In the genomic region with DNA sequence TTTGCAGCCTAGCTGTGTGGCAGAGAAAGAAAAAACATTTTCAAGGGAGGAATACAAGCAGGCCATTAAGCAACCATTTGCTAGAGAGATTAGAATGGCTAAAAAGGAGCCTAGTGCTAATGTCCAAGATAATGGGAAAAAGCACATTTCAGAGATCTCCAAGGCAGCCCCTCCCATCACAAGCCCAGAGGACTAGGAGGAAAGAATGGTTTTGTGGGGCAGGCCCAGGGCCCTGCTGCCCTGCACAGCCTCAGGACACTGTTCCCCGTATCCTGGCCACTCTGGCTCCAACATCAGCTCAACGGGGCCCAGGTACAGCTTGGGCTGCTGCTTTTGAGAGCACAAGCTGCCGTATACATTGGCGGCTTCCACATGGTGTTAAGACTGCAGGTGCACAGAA, we compare ENCODE assay signal across 32 cellular contexts. TPM values are rescaled to one million over a fixed set of nuclear protein-coding genes. Genes with fewer than 3 reads are reported as not detected.
"Had no signal": no experiment of that assay in that cellular context is flagged by ENCODE, and none has a peak within 500 bp of the region (broad histone marks: within the 10 kb centered on the region; RNA-seq: fewer than 3 reads in every experiment).

No MANE protein-coding gene starts in this region.

- H2AFZ ChIP-seq: neural progenitor cell, parathyroid adenoma had no signal

- FAIRE-seq: small intestine, urothelium cell line had no signal

- H3K9ac ChIP-seq: neural progenitor cell, parathyroid adenoma had no signal

- H3K9me3 ChIP-seq: psoas muscle, suprapubic skin, testis, transverse colon, upper lobe of left lung, vagina had no signal

- H3K27me3 ChIP-seq: ovary, testis had no signal

- ATAC-seq: naive thymus-derived CD4-positive, alpha-beta T cell; natural killer cell; psoas muscle; right cardiac atrium; sciatic nerve; stimulated activated effector memory CD8-positive, alpha-beta T cell treated with anti-CD3 and anti-CD28 coated beads, Interleukin-12 subunit alpha, Interleukin-12 subunit beta, amount 100 ng/mL, for 72 hours; stimulated activated naive B cell treated with anti-CD40 and anti-IgM and Interleukin-4, amounts not matched to agents 10 μg/mL and 1 μg/mL and 100 μg/mL, for 72 hours; stimulated activated naive CD8-positive, alpha-beta T cell treated with anti-CD3 and anti-CD28 coated beads, Interleukin-15, amount 100 ng/mL, for 72 hours; stimulated activated naive CD8-positive, alpha-beta T cell treated with anti-CD3 and anti-CD28 coated beads, Interleukin-15, Interleukin-2, amounts not matched to agents 100 U/mL and 50 U/mL, for 24 hours had no signal

- H3K4me1 ChIP-seq: parathyroid adenoma, testis, vagina had no signal

- H3K4me2 ChIP-seq: neural progenitor cell had no signal

- H3K36me3 ChIP-seq: neural progenitor cell, ovary, suprapubic skin, tibial artery, transverse colon, upper lobe of left lung, vagina had no signal

- DNase-seq: naive thymus-derived CD4-positive, alpha-beta T cell; natural killer cell; occipital lobe; ovary; posterior cingulate gyrus; psoas muscle; right cardiac atrium; small intestine; stimulated activated CD4-positive, alpha-beta T cell treated with anti-CD3 and anti-CD28 coated beads, Interleukin-15, amount 100 ng/mL, for 24 hours; stimulated activated CD4-positive, alpha-beta T cell treated with anti-CD3 and anti-CD28 coated beads, Interleukin-2, amount 100 ng/mL, for 24 hours; stimulated activated CD4-positive, alpha-beta T cell treated with anti-CD3 and anti-CD28 coated beads, Interleukin-2, amount 100 ng/mL, for 48 hours; stimulated activated CD4-positive, alpha-beta T cell treated with anti-CD3 and anti-CD28 coated beads, Interleukin-4, amount 100 ng/mL, for 24 hours; stimulated activated naive B cell treated with anti-CD40 and anti-IgM and Interleukin-4, amounts not matched to agents 10 μg/mL and 1 μg/mL and 100 μg/mL, for 72 hours; stimulated activated naive CD8-positive, alpha-beta T cell treated with anti-CD3 and anti-CD28 coated beads, Interleukin-15, amount 100 ng/mL, for 72 hours; stimulated activated naive CD8-positive, alpha-beta T cell treated with anti-CD3 and anti-CD28 coated beads, Interleukin-15, Interleukin-2, amounts not matched to agents 100 U/mL and 50 U/mL, for 24 hours; substantia nigra; testis; tibial artery; transverse colon; upper lobe of left lung had no signal

- H3K27ac ChIP-seq: neural progenitor cell, ovary, parathyroid adenoma, psoas muscle, suprapubic skin, testis, tibial artery, transverse colon, upper lobe of left lung, vagina had no signal

- H3K79me2 ChIP-seq: parathyroid adenoma had no signal

- H3K4me3 ChIP-seq: neural progenitor cell, ovary, psoas muscle, suprapubic skin, testis, tibial artery, transverse colon, upper lobe of left lung, vagina had no signal

RNA-seq across cellular contexts. Expression of a gene that starts 16.5 kb away (rescaled TPM):
- total RNA-seq: naive thymus-derived CD4-positive, alpha-beta T cell; natural killer cell; occipital lobe; osteoblast; ovary; progenitor cell of endocrine pancreas; psoas muscle; renal cortical epithelial cell; right cardiac atrium; sciatic nerve; skeletal muscle tissue; transverse colon; upper lobe of left lung; ureter; vagina had no signal
- polyA plus RNA-seq: naive thymus-derived CD4-positive, alpha-beta T cell; ovary; psoas muscle; right cardiac atrium; small intestine had no signal
